ENCODE assay signal across 32 cellular contexts in the genomic region with DNA sequence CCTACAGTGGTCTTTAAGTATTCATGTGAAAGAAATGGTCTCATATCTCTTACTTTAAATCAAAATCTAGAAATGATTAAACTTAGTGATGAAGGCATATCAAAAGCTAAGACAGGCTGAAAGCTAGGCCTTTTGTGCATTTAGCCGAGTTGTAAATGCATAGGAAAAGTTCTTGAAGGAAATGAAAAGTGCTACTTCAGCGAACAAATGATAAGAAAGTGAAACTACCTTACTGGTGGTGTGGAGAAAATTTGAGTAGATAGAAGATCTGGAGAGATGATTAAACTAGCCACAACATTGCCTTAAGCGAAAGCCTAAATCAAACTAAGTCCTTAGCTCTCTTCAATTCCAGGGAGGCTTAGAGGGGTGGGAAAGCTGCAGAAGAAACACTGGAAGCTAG.
"Had no signal": no experiment of that assay in that cellular context is flagged by ENCODE, and none has a peak within 500 bp of the region (broad histone marks: within the 10 kb centered on the region; RNA-seq: fewer than 3 reads in every experiment).

No MANE protein-coding gene starts in this region.

- H3K27me3 ChIP-seq: adrenal gland, body of pancreas, brain microvascular endothelial cell, breast epithelium had no signal

- FAIRE-seq: astrocyte, colon, TTC549 had no signal

- H3K4me1 ChIP-seq: adrenal gland, body of pancreas, breast epithelium had no signal

- DNase-seq: activated B cell treated with CpG ODN at 0.5 μM for 24 hours; activated CD4-positive, alpha-beta memory T cell treated with anti-CD3 and anti-CD28 coated beads for 36 hours; activated CD4-positive, alpha-beta T cell treated with anti-CD3 and anti-CD28 coated beads for 36 hours; activated CD4-positive, alpha-beta T cell treated with anti-CD3 and anti-CD28 coated beads for 48 hours; activated CD4-positive, alpha-beta T cell treated with anti-CD3 and anti-CD28 coated beads, Interleukin-2, amount 50 U/mL, for 1 hour; activated CD4-positive, alpha-beta T cell treated with anti-CD3 and anti-CD28 coated beads, Interleukin-2, amount 50 U/mL, for 4 hours; activated CD4-positive, CD25-positive, alpha-beta regulatory T cell treated with anti-CD3 and anti-CD28 coated beads, Interleukin-2, amount 50 U/mL, for 72 hours; activated CD8-positive, alpha-beta memory T cell treated with anti-CD3 and anti-CD28 coated beads, Interleukin-2, amount 50 U/mL, for 4 hours; activated CD8-positive, alpha-beta T cell treated with anti-CD3 and anti-CD28 coated beads for 36 hours; activated effector memory CD4-positive, alpha-beta T cell treated with anti-CD3 and anti-CD28 coated beads, Interleukin-2, amount 50 U/mL, for 16 hours; activated gamma-delta T cell treated with Interleukin-2 at 50 U/mL for 16 hours; activated naive CD4-positive, alpha-beta T cell; activated naive CD4-positive, alpha-beta T cell treated with anti-CD3 and anti-CD28 coated beads for 36 hours; activated naive CD4-positive, alpha-beta T cell treated with anti-CD3 and anti-CD28 coated beads, Interleukin-2, amount 50 U/mL, for 16 hours; activated naive CD8-positive, alpha-beta T cell treated with anti-CD3 and anti-CD28 coated beads for 36 hours; activated T-cell treated with anti-CD3 and anti-CD28 coated beads for 4 hours; activated T-cell treated with anti-CD3 and anti-CD28 coated beads, Interleukin-2, amount 50 U/mL, for 1 hour; activated T-cell treated with anti-CD3 and anti-CD28 coated beads, Interleukin-2, amount 50 U/mL, for 4 hours; activated T-cell treated with anti-CD3 and anti-CD28 coated beads, Interleukin-2, amount 50 U/mL, for 72 hours; adrenal gland; amniotic stem cell; aorta; body of pancreas; brain microvascular endothelial cell; central memory CD4-positive, alpha-beta T cell; T-helper 2 cell; T-helper 9 cell had no signal

- H3K36me3 ChIP-seq: adrenal gland, brain microvascular endothelial cell, breast epithelium had no signal

- H3K4me3 ChIP-seq: adrenal gland, body of pancreas, breast epithelium had no signal

- H3K9me3 ChIP-seq: adrenal gland, body of pancreas, breast epithelium had no signal

- H3K27ac ChIP-seq: adrenal gland, body of pancreas, brain microvascular endothelial cell, breast epithelium, VCaP had no signal
